Comparison of ENCODE assay signal across 15 cellular contexts in the genomic region with DNA sequence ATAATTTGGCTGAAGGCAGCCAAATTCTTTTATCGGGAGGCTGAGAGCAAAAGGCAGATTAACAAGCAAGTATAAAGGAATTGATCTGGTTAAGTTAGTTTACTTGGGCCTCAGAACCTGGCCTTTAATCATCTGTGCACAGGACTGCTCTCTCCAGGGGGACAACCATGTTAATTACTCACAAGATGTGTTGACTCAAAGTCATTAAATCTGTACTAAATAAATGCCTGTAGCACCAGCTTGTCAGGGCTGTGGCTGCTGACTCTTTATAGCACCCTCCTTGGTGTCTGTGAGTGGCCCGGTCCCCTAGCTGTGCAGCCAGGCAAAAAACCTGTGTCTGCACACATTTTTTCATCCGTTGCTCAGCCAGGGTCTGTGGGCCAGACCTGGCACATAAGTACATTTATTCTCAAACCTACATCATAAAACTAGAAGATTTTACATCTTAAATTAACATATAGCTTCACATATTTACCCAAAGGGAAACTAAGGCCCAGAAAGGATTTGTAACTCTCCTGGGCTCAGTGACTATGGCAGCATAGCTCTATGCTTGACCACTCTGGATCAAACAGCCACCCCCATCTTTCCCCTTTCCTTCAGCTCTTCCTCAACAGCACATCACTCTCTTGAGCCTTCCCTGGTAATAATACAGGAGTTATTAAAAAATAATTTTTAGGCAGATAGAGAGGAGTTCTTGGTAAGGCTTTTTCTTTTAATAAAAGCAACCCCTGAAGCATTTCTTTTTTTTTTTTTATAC. TPM values are rescaled to one million over a fixed set of nuclear protein-coding genes. Genes with fewer than 3 reads are reported as not detected.
DNase-seq lines count a peak whose midpoint lies in the region; ATAC-seq and TF ChIP-seq lines count a peak whose summit lies in the region.
"Had no signal": no experiment of that assay in that cellular context is flagged by ENCODE, and none has a peak within 500 bp of the region (broad histone marks: within the 10 kb centered on the region; RNA-seq: fewer than 3 reads in every experiment).

No MANE protein-coding gene starts in this region.

- peak overlapping the region; percentile 59 for H3K4me3 Mint-ChIP-seq in HFFc6
- no peak overlapping the region for H3K4me3 Mint-ChIP-seq in GM23338
- H3K4me3 Mint-ChIP-seq: activated naive CD4-positive, alpha-beta T cell treated with anti-CD3 and anti-CD28 coated beads for 36 hours; CD4-positive, CD25-positive, alpha-beta regulatory T cell had no signal

- H3K27ac ChIP-seq in SJSA1 (peak overlapping the region; percentile 82), GM23338 (ENCODE audit: low read depth) (no peak overlapping the region)
- H3K27ac ChIP-seq: right lobe of liver, stomach had no signal

- H3K4me1 Mint-ChIP-seq in HFFc6 (ENCODE audit: low read depth) (peaks cover 8% of the 10 kb centered on the region), GM23338 (peaks cover 6% of the 10 kb centered on the region; the same call in 2 of the 3 replicates)

- H3K4me1 ChIP-seq in SJSA1 (replicated peaks) (peaks cover 19% of the 10 kb centered on the region), GM23338 (ENCODE audit: insufficient read depth) (peaks cover 5% of the 10 kb centered on the region; the same call in 1 of the 2 replicates)
- H3K4me1 ChIP-seq: right lobe of liver had no signal

- DNase-seq in HFFc6 (peak; percentile 47), SJSA1 (ENCODE audit: low read depth in 1 of 2, low spot score in 2 of 2) (no peak), glomerular visceral epithelial cell (ENCODE audit: extremely low spot score) (peak; percentile 82), retinal pigment epithelial cell (ENCODE audit: low read depth) (peak; percentile 21), NCI-H2029 (lab: John Stamatoyannopoulos, UW) (no peak), GM23338 (ENCODE audit: low spot score) (no peak)
- DNase-seq: activated naive CD4-positive, alpha-beta T cell treated with anti-CD3 and anti-CD28 coated beads for 36 hours; CD4-positive, CD25-positive, alpha-beta regulatory T cell; central memory CD4-positive, alpha-beta T cell; GDM1; NCI-H1417; NCI-H524; stomach had no signal

- H3K27me3 ChIP-seq in SJSA1 (replicated peaks) = no peaks in the 10 kb centered on the region
- H3K27me3 ChIP-seq in GM23338 (ENCODE audit: insufficient read depth) = no peaks in the 10 kb centered on the region
- H3K27me3 ChIP-seq: right lobe of liver, stomach had no signal

- no peaks in the 10 kb centered on the region; the same call in 1 of the 2 replicates for H4K20me1 ChIP-seq in GM23338 (replicated peaks; ENCODE audit: insufficient read depth)

- H3K36me3 ChIP-seq in SJSA1 = no peaks in the 10 kb centered on the region; the same call in 1 of the 2 replicates
- no peaks in the 10 kb centered on the region for H3K36me3 ChIP-seq in GM23338 (ENCODE audit: insufficient read depth)
- H3K36me3 ChIP-seq: right lobe of liver, stomach had no signal

- no peaks in the 10 kb centered on the region for H3K27me3 Mint-ChIP-seq in HFFc6 (ENCODE audit: insufficient read depth)
- peaks cover 2% of the 10 kb centered on the region for H3K27me3 Mint-ChIP-seq in GM23338 (ENCODE audit: insufficient read depth, low read depth, poor library complexity)
- H3K27me3 Mint-ChIP-seq: CD4-positive, CD25-positive, alpha-beta regulatory T cell had no signal

- H2AFZ ChIP-seq in GM23338 = no peak overlapping the region

- H3F3A ChIP-seq in GM23338 (replicated peaks; ENCODE audit: low read depth) = no peaks in the 10 kb centered on the region

- H3K27ac Mint-ChIP-seq in HFFc6 = no peak overlapping the region
- H3K27ac Mint-ChIP-seq in GM23338 = no peak overlapping the region
- H3K27ac Mint-ChIP-seq: activated naive CD4-positive, alpha-beta T cell treated with anti-CD3 and anti-CD28 coated beads for 36 hours had no signal

- no peaks in the 10 kb centered on the region for H3K79me2 ChIP-seq in GM23338 (replicated peaks; ENCODE audit: insufficient read depth)

- ATAC-seq in GM19351 (IDR thresholded peaks at IDR 0.05; ENCODE audit: unreplicated experiment) = no peak
- ATAC-seq in GM23338 = no peak

- no peak overlapping the region for H3K4me2 ChIP-seq in GM23338

- no peaks in the 10 kb centered on the region for H3K9me3 ChIP-seq in SJSA1 (replicated peaks)
- H3K9me3 ChIP-seq: right lobe of liver, stomach had no signal

- TF ChIP-seq CTCF in HFFc6 (IDR thresholded peaks at IDR 0.05) = 0 out of 2 replicates have a peak, but pooled peaks have one; percentile 10
- no peak for TF ChIP-seq CTCF in retinal pigment epithelial cell (conservative IDR thresholded peaks at IDR 0.05; ENCODE audit: low read depth, low read length)
- TF ChIP-seq CTCF in GM23338 (conservative IDR thresholded peaks at IDR 0.05; ENCODE audit: low read depth in 2 of 2) = no peak

- 0 out of 2 replicates have a peak, but pooled peaks cover 9% of the 10 kb centered on the region for H3K9me2 ChIP-seq in GM23338 (ENCODE audit: insufficient read depth)

- H3K4me3 ChIP-seq in SJSA1 = no peak overlapping the region
- H3K4me3 ChIP-seq in retinal pigment epithelial cell (ENCODE audit: low read length) = no peak overlapping the region
- no peak overlapping the region for H3K4me3 ChIP-seq in GM23338
- H3K4me3 ChIP-seq: right lobe of liver, stomach had no signal

- peaks cover 3% of the 10 kb centered on the region for H3K36me3 Mint-ChIP-seq in HFFc6 (ENCODE audit: low read depth)
- H3K36me3 Mint-ChIP-seq in GM23338 (ENCODE audit: low read depth) = no peaks in the 10 kb centered on the region
- H3K36me3 Mint-ChIP-seq: CD4-positive, CD25-positive, alpha-beta regulatory T cell had no signal

- H3K9me3 Mint-ChIP-seq in HFFc6 (no peaks in the 10 kb centered on the region), GM23338 (peaks cover 3% of the 10 kb centered on the region; the same call in 2 of the 3 replicates)
- H3K9me3 Mint-ChIP-seq: activated naive CD4-positive, alpha-beta T cell treated with anti-CD3 and anti-CD28 coated beads for 36 hours had no signal

TF ChIP-seq in GM23338, 12 proteins besides CTCF, POLR2A, EP300 and RAD21 (continues in another document):
- TF ChIP-seq, protein P1, sequence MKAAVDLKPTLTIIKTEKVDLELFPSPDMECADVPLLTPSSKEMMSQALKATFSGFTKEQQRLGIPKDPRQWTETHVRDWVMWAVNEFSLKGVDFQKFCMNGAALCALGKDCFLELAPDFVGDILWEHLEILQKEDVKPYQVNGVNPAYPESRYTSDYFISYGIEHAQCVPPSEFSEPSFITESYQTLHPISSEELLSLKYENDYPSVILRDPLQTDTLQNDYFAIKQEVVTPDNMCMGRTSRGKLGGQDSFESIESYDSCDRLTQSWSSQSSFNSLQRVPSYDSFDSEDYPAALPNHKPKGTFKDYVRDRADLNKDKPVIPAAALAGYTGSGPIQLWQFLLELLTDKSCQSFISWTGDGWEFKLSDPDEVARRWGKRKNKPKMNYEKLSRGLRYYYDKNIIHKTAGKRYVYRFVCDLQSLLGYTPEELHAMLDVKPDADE (IDR thresholded peaks at IDR 0.05) = no peak
- TF ChIP-seq, protein P2, sequence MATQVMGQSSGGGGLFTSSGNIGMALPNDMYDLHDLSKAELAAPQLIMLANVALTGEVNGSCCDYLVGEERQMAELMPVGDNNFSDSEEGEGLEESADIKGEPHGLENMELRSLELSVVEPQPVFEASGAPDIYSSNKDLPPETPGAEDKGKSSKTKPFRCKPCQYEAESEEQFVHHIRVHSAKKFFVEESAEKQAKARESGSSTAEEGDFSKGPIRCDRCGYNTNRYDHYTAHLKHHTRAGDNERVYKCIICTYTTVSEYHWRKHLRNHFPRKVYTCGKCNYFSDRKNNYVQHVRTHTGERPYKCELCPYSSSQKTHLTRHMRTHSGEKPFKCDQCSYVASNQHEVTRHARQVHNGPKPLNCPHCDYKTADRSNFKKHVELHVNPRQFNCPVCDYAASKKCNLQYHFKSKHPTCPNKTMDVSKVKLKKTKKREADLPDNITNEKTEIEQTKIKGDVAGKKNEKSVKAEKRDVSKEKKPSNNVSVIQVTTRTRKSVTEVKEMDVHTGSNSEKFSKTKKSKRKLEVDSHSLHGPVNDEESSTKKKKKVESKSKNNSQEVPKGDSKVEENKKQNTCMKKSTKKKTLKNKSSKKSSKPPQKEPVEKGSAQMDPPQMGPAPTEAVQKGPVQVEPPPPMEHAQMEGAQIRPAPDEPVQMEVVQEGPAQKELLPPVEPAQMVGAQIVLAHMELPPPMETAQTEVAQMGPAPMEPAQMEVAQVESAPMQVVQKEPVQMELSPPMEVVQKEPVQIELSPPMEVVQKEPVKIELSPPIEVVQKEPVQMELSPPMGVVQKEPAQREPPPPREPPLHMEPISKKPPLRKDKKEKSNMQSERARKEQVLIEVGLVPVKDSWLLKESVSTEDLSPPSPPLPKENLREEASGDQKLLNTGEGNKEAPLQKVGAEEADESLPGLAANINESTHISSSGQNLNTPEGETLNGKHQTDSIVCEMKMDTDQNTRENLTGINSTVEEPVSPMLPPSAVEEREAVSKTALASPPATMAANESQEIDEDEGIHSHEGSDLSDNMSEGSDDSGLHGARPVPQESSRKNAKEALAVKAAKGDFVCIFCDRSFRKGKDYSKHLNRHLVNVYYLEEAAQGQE (IDR thresholded peaks at IDR 0.05; ENCODE audit: unreplicated experiment) = no peak
- TF ChIP-seq POLR2AphosphoS5 (IDR thresholded peaks at IDR 0.05; ENCODE audit: low read depth) = no peak
- no peak for TF ChIP-seq STAT1 (IDR thresholded peaks at IDR 0.05; ENCODE audit: unreplicated experiment)
- TF ChIP-seq CREB1 (CRISPR knock-in tag; IDR thresholded peaks at IDR 0.05; ENCODE audit: low read depth) = no peak
- TF ChIP-seq EZH2 (IDR thresholded peaks at IDR 0.05; ENCODE audit: low read depth, unreplicated experiment) = no peak

RNA-seq across cellular contexts. Expression of a gene that starts 51.4 kb away (rescaled TPM):
- 10 to 100 TPM; 42.1 to 82.6 (median 76.3) TPM for total RNA-seq in HFFc6 (2021; fragmentation: NEBNext Ultra II Directional; extraction: Animal tissue kit (Norgen Biotek cat#: 25700))
- 9.7 and 16.4 TPM in 2 replicates for total RNA-seq in SJSA1 (2014; rRNA removed; shearing (Covaris generic))
- total RNA-seq in GM23338 (2014; rRNA removed; shearing (Covaris generic)) = 4.2 and 4.9 TPM in 2 replicates
- 1.5 and 1.8 TPM in 2 replicates for polyA plus RNA-seq in GM23338 (2016; fragmentation: Nextera tagmentation; extraction: Ambion mirVana)

Comparison
In these comparisons a context has a peak if more than half of its experiments do, and no peak if none do; other contexts are left out.
1. DNase-seq: peak in HFFc6 (single experiment), glomerular visceral epithelial cell (single experiment) and retinal pigment epithelial cell (single experiment); none in SJSA1 (0 of 2), NCI-H2029 (single experiment) and GM23338 (single experiment).